ENCODE assay signal across 22 cellular contexts in the genomic region with DNA sequence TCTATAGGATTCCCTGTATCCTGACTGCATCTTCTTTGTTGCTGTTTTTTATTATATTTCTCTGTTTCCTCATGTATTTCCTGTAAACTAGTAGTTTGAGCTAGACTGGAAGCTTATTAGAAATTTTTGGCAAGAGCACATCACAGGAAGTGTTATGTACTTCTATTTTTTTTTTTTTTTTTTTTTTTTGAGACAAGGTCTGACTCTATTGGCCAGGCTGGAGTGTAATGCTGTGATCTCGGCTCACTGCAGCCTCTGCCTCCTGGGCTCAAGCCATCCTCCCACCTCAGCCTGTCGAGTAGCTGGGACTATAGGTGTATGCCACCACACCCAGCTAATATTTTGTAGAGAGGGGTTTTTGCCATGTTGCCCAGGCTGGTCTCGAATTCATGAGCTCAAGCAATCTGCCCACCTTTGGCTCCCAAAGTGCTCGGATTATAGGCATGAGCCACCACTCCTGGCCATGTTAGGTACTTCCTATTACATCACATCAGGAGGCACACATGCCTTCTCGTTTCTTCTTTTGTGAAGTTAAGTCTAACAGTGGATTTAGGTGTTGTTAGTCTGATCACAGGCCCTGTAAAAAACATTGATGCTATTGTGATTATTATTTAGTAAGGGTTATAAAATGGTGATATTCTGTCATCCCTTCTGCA. TPM values are rescaled to one million over a fixed set of nuclear protein-coding genes. Genes with fewer than 3 reads are reported as not detected.
DNase-seq lines count a peak whose midpoint lies in the region; ATAC-seq, FAIRE-seq and TF ChIP-seq lines count a peak whose summit lies in the region.
"Had no signal": no experiment of that assay in that cellular context is flagged by ENCODE, and none has a peak within 500 bp of the region (broad histone marks: within the 10 kb centered on the region; RNA-seq: fewer than 3 reads in every experiment).

No MANE protein-coding gene starts in this region.

- H3K27ac ChIP-seq in H1 (ENCODE audit: low read depth, low read length): no peak overlapping the region
- H3K27ac ChIP-seq: ovary, sigmoid colon had no signal

- H3K9ac ChIP-seq in H1 (replicated peaks in 1 of 4; ENCODE audit: extremely low read depth in 1 of 4, low read depth in 3 of 4, low read length in 3 of 4): no peak overlapping the region

- no peaks in the 10 kb centered on the region for H3K36me3 ChIP-seq in H1 (ENCODE audit: control insufficient read depth in 2 of 4, insufficient read depth in 4 of 4, low read length in 3 of 4)
- H3K36me3 ChIP-seq: esophagus squamous epithelium, ovary, sigmoid colon had no signal

- H2AFZ ChIP-seq in H1 (ENCODE audit: low read length): no peak overlapping the region

- no peak overlapping the region for H2BK5ac ChIP-seq in H1 (ENCODE audit: low read depth, low read length)

- H4K20me1 ChIP-seq in H1 (replicated peaks in 1 of 2; ENCODE audit: control insufficient read depth in 1 of 2, insufficient read depth in 2 of 2, low read length in 2 of 2): peaks cover 0 to 7% of the 10 kb centered on the region in 2 experiments

- intact Hi-C loops in left colon (cut with DNase I, micrococcal nuclease): no loop called here

- no peak overlapping the region for H4K91ac ChIP-seq in H1 (replicated peaks; ENCODE audit: insufficient read length, low read length)

- peak; percentile 39 for FAIRE-seq in H1 (lab: Jason Lieb, UNC)
- FAIRE-seq: astrocyte, H54 had no signal

- no peak overlapping the region for H3K56ac ChIP-seq in H1 (replicated peaks; ENCODE audit: insufficient read length, low read depth, low read length)

- CTCF ChIA-PET in H1 (lab: Charles Lee; ENCODE audit: partially characterized antibody): interaction anchor here (0.6 to 2.2 kb wide), 9 partner anchors 15 to 903 kb away, joined by 3 to 9 read pairs (median 4); no protein-coding TSS in a partner anchor

- no peaks in the 10 kb centered on the region for H3K27me3 ChIP-seq in H1 (replicated peaks in 1 of 4; ENCODE audit: control insufficient read depth in 3 of 4, extremely low read depth in 1 of 4, insufficient read depth in 3 of 4, low read length in 3 of 4)
- H3K27me3 ChIP-seq: esophagus squamous epithelium, ovary, sigmoid colon had no signal

- peaks cover 12 to 99% of the 10 kb centered on the region in 2 experiments; a peak in 3 of 4 replicates for H3K79me2 ChIP-seq in H1 (ENCODE audit: control insufficient read depth in 1 of 2, insufficient read depth in 2 of 2, low read length in 2 of 2)

- ATAC-seq in left colon: no peak
- ATAC-seq: activated CD4-positive, alpha-beta T cell treated with anti-CD3 and anti-CD28 coated beads for 36 hours; activated T-cell treated with anti-CD3 and anti-CD28 coated beads, Interleukin-2, amount 50 U/mL, for 72 hours; CD8-positive, alpha-beta T cell had no signal

- DNase-seq in Daoy (ENCODE audit: low read depth): peak; percentile 7
- DNase-seq in KBM-7: peak; percentile 18
- DNase-seq in H1 (ENCODE audit: low read depth in 1 of 2, low spot score in 2 of 2): no peak
- DNase-seq in lung microvascular endothelial cell (ENCODE audit: low read depth in 2 of 2): peak; percentile 18 to 21
- no peak for DNase-seq in left colon
- DNase-seq in kidney tubule cell (ENCODE audit: low spot score): no peak
- no peak for DNase-seq in NCI-H1048 (lab: John Stamatoyannopoulos, UW)
- DNase-seq: activated CD4-positive, alpha-beta T cell treated with anti-CD3 and anti-CD28 coated beads for 36 hours; activated T-cell treated with anti-CD3 and anti-CD28 coated beads, Interleukin-2, amount 50 U/mL, for 72 hours; CD8-positive, alpha-beta T cell; DMS79; effector CD8-positive, alpha-beta T cell; esophagus squamous epithelium; KG1; mesenchymal stem cell; naive B cell; NCI-H1694 treated with DMSO at 0.1 percent for 48 hours; NCI-H2227 treated with DMSO at 0.1 percent for 48 hours; ovary; sigmoid colon had no signal

- no peak for TF ChIP-seq EP300 in H1 (IDR thresholded peaks at IDR 0.05; ENCODE audit: borderline replicate concordance in 1 of 2, low read depth in 2 of 2, low read length in 2 of 2)

- no peak overlapping the region for H2AK5ac ChIP-seq in H1 (ENCODE audit: low read depth, low read length)

- no peaks in the 10 kb centered on the region for H3K9me3 ChIP-seq in H1 (ENCODE audit: insufficient read depth in 2 of 2, low read depth in 1 of 2, low read length in 1 of 2)
- H3K9me3 ChIP-seq: esophagus squamous epithelium, ovary, sigmoid colon had no signal

- H3K4me2 ChIP-seq in H1 (ENCODE audit: insufficient read depth in 1 of 2, low read depth in 2 of 2, low read length in 2 of 2): peak overlapping the region in 1 of 2 experiments; percentile 23; a peak in 1 of 4 replicates

- H2BK20ac ChIP-seq in H1 (ENCODE audit: low read length): no peak overlapping the region

- no peaks in the 10 kb centered on the region for H3K23me2 ChIP-seq in H1 (ENCODE audit: low read depth, low read length)

- no peak for TF ChIP-seq CTCF in H1 (IDR thresholded peaks at IDR 0.05; ENCODE audit: control extremely low read depth in 1 of 3, insufficient read depth in 1 of 3, low read depth in 1 of 3, low read length in 3 of 3)

- H4K5ac ChIP-seq in H1 (ENCODE audit: insufficient read length, low read depth, low read length): no peak overlapping the region

- H3K4me1 ChIP-seq in H1 (replicated peaks in 1 of 4; ENCODE audit: control insufficient read depth in 3 of 4, insufficient read depth in 4 of 4, low read length in 3 of 4): peaks cover 0 to 6% (median 2%) of the 10 kb centered on the region in 4 experiments; a peak in 2 of 7 replicates

- H2BK120ac ChIP-seq in H1 (replicated peaks; ENCODE audit: low read depth, low read length): no peak overlapping the region

- H3K4ac ChIP-seq in H1 (replicated peaks; ENCODE audit: insufficient read length, low read depth, low read length): no peak overlapping the region

- no peak overlapping the region for H3K14ac ChIP-seq in H1 (ENCODE audit: insufficient read length)

- POLR2A ChIA-PET in H1 (lab: Charles Lee; ENCODE audit: partially characterized antibody): interaction anchor here (1.2 kb wide), 1 partner anchor 12 kb away, joined by 4 read pairs; a partner anchor contains a TSS

- H3K79me1 ChIP-seq in H1 (ENCODE audit: low read depth, low read length): peaks cover 3% of the 10 kb centered on the region

- H2BK15ac ChIP-seq in H1 (ENCODE audit: low read length): no peak overlapping the region

- no peak overlapping the region for H4K8ac ChIP-seq in H1 (ENCODE audit: extremely low read depth, insufficient read depth, low read length)

- WGBS in H1 (ENCODE audit: extremely low coverage in 1 of 2, insufficient coverage in 1 of 2, insufficient read length in 1 of 2, insufficient replicate concordance in 2 of 2, low coverage in 1 of 2, low lambda C conversion rate in 2 of 2, missing lambda C conversion rate in 1 of 2), 2 experiments: 64% methylated on average over 5 of the region's 5 CpGs; no CpG with 5 or more reads in 1 of the 2 experiments

- TF ChIP-seq POLR2A in H1 (IDR thresholded peaks at IDR 0.05; ENCODE audit: control extremely low read depth in 1 of 2, low read depth in 2 of 2, low read length in 2 of 2): no peak

- no peak overlapping the region for H3K4me3 ChIP-seq in H1 (ENCODE audit: extremely low read depth in 1 of 4, insufficient read depth in 2 of 4, low read depth in 3 of 4, low read length in 4 of 4)
- H3K4me3 ChIP-seq: esophagus squamous epithelium, ovary, sigmoid colon had no signal

- no peak overlapping the region for H2BK12ac ChIP-seq in H1 (ENCODE audit: low read depth, low read length)

- no peak overlapping the region for H3K23ac ChIP-seq in H1 (ENCODE audit: insufficient read length)

- H3K18ac ChIP-seq in H1 (ENCODE audit: extremely low read depth, low read length): no peak overlapping the region

- in situ Hi-C loops in KBM-7 (cut with MboI; ENCODE audit: low pct_unique_long_range_greater_than_20kb, low sequenced_read_pairs): no loop called here

- TF ChIP-seq RAD21 in H1 (IDR thresholded peaks at IDR 0.05 in 1 of 2, conservative IDR thresholded peaks at IDR 0.05 in 1 of 2; ENCODE audit: low read depth in 2 of 2, low read length in 2 of 2): no peak

TF ChIP-seq in H1, 55 proteins besides CTCF, POLR2A, EP300 and RAD21:
- TF ChIP-seq POLR2AphosphoS5 (IDR thresholded peaks at IDR 0.05; ENCODE audit: low read depth, low read length) (no peak), SRF (IDR thresholded peaks at IDR 0.05; ENCODE audit: low read depth, low read length) (peak; percentile 68)

RNA-seq across cellular contexts. Expression of a gene that starts 12.5 kb away (rescaled TPM):
- 5.5 and 17.8 TPM in 2 replicates for total RNA-seq in Daoy (2014; rRNA removed; shearing (Covaris generic))
- 49.9 and 51.0 TPM in 2 replicates for total RNA-seq in H1 (2021; fragmentation: NEBNext Ultra II Directional; extraction: Animal tissue kit (Norgen Biotek cat#: 25700))
- polyA plus RNA-seq in H1 (2011; rRNA removed): 6.8 and 16.6 TPM in 2 replicates
- polyA plus RNA-seq in H1 (2011; cell fraction: cytosol; rRNA removed): 19.0 TPM
- 7.3 TPM for polyA plus RNA-seq in H1 (2011; cell fraction: nucleus; rRNA removed)
- 18.5 to 48.8 TPM (median 20.0 TPM) in 4 replicates for polyA plus RNA-seq in H1 (2012, experiment 1 of 2)
- polyA plus RNA-seq in H1 (2012, experiment 2 of 2): 18.8 TPM
- polyA plus RNA-seq in H1 (2013, experiment 1 of 2): 19.4 TPM
- polyA plus RNA-seq in H1 (2013, experiment 2 of 2): 20.5 TPM
- 11.8 and 12.2 TPM in 2 replicates for polyA minus RNA-seq in H1 (2011; rRNA and poly(A)+ RNA removed)
- polyA minus RNA-seq in H1 (2011; cell fraction: cytosol; rRNA and poly(A)+ RNA removed): 5.5 TPM
- 14.9 TPM for polyA minus RNA-seq in H1 (2011; cell fraction: nucleus; rRNA and poly(A)+ RNA removed)
- total RNA-seq in lung microvascular endothelial cell (2.8 and 12.7 TPM in 2 replicates), left colon (100 to 1,000 TPM; 105 to 106 TPM)

Comparison
In these comparisons a context has a peak if more than half of its experiments do, and no peak if none do; other contexts are left out.
1. DNase-seq: peak in Daoy (single experiment), KBM-7 (single experiment) and lung microvascular endothelial cell (2 of 2); none in H1 (0 of 2), left colon (0 of 2), kidney tubule cell (single experiment) and NCI-H1048 (single experiment).